In the genomic region with DNA sequence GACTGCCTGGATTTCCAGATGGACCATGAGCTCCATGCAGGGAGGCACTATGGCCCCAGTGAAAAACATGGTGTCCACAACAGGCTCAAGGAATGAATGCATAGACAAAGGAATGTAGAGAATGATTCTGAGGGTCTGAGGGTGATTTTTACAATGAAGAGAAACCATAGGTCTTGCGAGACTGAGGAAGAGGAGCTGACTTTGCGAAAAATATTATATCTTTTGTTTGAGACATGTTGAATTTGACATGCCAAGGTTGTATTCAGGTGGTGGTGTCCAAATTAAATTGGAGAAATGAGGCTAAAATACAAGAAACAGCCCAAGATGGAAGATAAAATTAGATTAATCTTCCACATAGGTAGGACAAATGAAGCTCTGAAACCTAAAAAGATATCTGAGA, we compare ENCODE assay signal across 1 cellular context.
TF ChIP-seq lines count a peak whose summit lies in the region.

No MANE protein-coding gene starts in this region.

TF ChIP-seq in IMR-90, 13 proteins besides CTCF, POLR2A, EP300 and RAD21:
- TF ChIP-seq CEBPB (IDR thresholded peaks at IDR 0.05; ENCODE audit: low read depth, low read length), result no peak
- TF ChIP-seq CHD1 (IDR thresholded peaks at IDR 0.05; ENCODE audit: low read depth, low read length), result no peak
- no peak for TF ChIP-seq NFE2L2 (IDR thresholded peaks at IDR 0.05; ENCODE audit: low read depth, low read length)
- no peak for TF ChIP-seq FOS (IDR thresholded peaks at IDR 0.05; ENCODE audit: low read depth, low read length)
- no peak for TF ChIP-seq MXI1 (IDR thresholded peaks at IDR 0.05; ENCODE audit: borderline replicate concordance, low read depth, low read length)
- no peak for TF ChIP-seq RFX5 (IDR thresholded peaks at IDR 0.05; ENCODE audit: low read depth, low read length)
- no peak for TF ChIP-seq RCOR1 (IDR thresholded peaks at IDR 0.05; ENCODE audit: insufficient replicate concordance, low read length)
- TF ChIP-seq, protein P1, sequence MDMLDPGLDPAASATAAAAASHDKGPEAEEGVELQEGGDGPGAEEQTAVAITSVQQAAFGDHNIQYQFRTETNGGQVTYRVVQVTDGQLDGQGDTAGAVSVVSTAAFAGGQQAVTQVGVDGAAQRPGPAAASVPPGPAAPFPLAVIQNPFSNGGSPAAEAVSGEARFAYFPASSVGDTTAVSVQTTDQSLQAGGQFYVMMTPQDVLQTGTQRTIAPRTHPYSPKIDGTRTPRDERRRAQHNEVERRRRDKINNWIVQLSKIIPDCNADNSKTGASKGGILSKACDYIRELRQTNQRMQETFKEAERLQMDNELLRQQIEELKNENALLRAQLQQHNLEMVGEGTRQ (IDR thresholded peaks at IDR 0.05; ENCODE audit: low read depth, low read length), result no peak
